8 cellular contexts compared by ENCODE assay signal in genomic region chr6:136822379-136823127, GRCh38. TPM values are rescaled to one million over a fixed set of nuclear protein-coding genes. Genes with fewer than 3 reads are reported as not detected.
DNase-seq lines count a peak whose midpoint lies in the region; ATAC-seq and TF ChIP-seq lines count a peak whose summit lies in the region.

A gene with protein sequence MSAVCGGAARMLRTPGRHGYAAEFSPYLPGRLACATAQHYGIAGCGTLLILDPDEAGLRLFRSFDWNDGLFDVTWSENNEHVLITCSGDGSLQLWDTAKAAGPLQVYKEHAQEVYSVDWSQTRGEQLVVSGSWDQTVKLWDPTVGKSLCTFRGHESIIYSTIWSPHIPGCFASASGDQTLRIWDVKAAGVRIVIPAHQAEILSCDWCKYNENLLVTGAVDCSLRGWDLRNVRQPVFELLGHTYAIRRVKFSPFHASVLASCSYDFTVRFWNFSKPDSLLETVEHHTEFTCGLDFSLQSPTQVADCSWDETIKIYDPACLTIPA (plus strand): TSS chr6:136822592. CDS start chr6:136822666, 74 bp downstream.

- no peaks in the 10 kb centered on the region for H4K20me1 ChIP-seq in GM23338 (replicated peaks; ENCODE audit: insufficient read depth)

- peaks cover 8% of the 10 kb centered on the region; the same call in 1 of the 2 replicates for H3K79me2 ChIP-seq in GM23338 (replicated peaks; ENCODE audit: insufficient read depth)

- no peaks in the 10 kb centered on the region; the same call in 2 of the 3 replicates for H3K4me1 Mint-ChIP-seq in GM23338
- peaks cover 11% of the 10 kb centered on the region for H3K4me1 Mint-ChIP-seq in activated T-helper 2 cell treated with anti-CD3 and anti-CD28 coated beads, Interferon-gamma antibody, Interleukin-2, Interleukin-4, amounts not matched to agents 10 μg/mL and 5 μg/mL and 100 μg/mL, durations not matched to agents 14 hours and 24 hours and 36 hours (ENCODE audit: low read depth)
- peaks cover 14 to 51% (median 35%) of the 10 kb centered on the region in 4 donors for H3K4me1 Mint-ChIP-seq in naive thymus-derived CD8-positive, alpha-beta T cell
- peaks cover 17 to 52% of the 10 kb centered on the region in 2 donors for H3K4me1 Mint-ChIP-seq in stimulated activated naive B cell treated with anti-CD40 and anti-IgM and Interleukin-4, amounts not matched to agents 10 μg/mL and 1 μg/mL and 100 μg/mL, for 72 hours

- H3K27me3 ChIP-seq in GM23338 (ENCODE audit: insufficient read depth): 0 out of 2 replicates have a peak, but pooled peaks cover 5% of the 10 kb centered on the region

- H3F3A ChIP-seq in GM23338 (replicated peaks; ENCODE audit: low read depth): peaks cover 5% of the 10 kb centered on the region; the same call in 1 of the 2 replicates

- POLR2A ChIA-PET in naive thymus-derived CD8-positive, alpha-beta T cell (lab: Charles Lee): interaction anchor here (0.6 to 2.5 kb wide), 7 partner anchors 28 to 533 kb away, joined by 3 to 35 read pairs (median 5); partner anchors contain the start of genes BCLAF1 and MAP3K5

- intact Hi-C loops in activated T-helper 2 cell treated with anti-CD3 and anti-CD28 coated beads, Interferon-gamma antibody, Interleukin-2, Interleukin-4, amounts not matched to agents 10 μg/mL and 5 μg/mL and 100 μg/mL, durations not matched to agents 14 hours and 24 hours and 36 hours (cut with micrococcal nuclease): loop anchor here (1.0 to 5.0 kb wide), 4 partner anchors 30 to 228 kb away; partner anchors contain the start of genes MAP3K5 and SLC35D3

- no peaks in the 10 kb centered on the region for H3K9me3 Mint-ChIP-seq in GM23338
- H3K9me3 Mint-ChIP-seq in activated T-helper 2 cell treated with anti-CD3 and anti-CD28 coated beads, Interferon-gamma antibody, Interleukin-2, Interleukin-4, amounts not matched to agents 10 μg/mL and 5 μg/mL and 100 μg/mL, durations not matched to agents 14 hours and 24 hours and 36 hours: no peaks in the 10 kb centered on the region
- H3K9me3 Mint-ChIP-seq in naive thymus-derived CD8-positive, alpha-beta T cell: no peaks in the 10 kb centered on the region
- H3K9me3 Mint-ChIP-seq in stimulated activated naive B cell treated with anti-CD40 and anti-IgM and Interleukin-4, amounts not matched to agents 10 μg/mL and 1 μg/mL and 100 μg/mL, for 72 hours: no peaks in the 10 kb centered on the region

- ATAC-seq in GM23338: peak; percentile 96
- peak; percentile 92 to 94 for ATAC-seq in naive thymus-derived CD8-positive, alpha-beta T cell
- peak; percentile 94 to 95 for ATAC-seq in stimulated activated naive B cell treated with anti-CD40 and anti-IgM and Interleukin-4, amounts not matched to agents 10 μg/mL and 1 μg/mL and 100 μg/mL, for 72 hours (replicated peaks)

- H3K4me3 Mint-ChIP-seq in GM23338: peak within 1 kb of the TSS; percentile 90
- H3K4me3 Mint-ChIP-seq in activated T-helper 2 cell treated with anti-CD3 and anti-CD28 coated beads, Interferon-gamma antibody, Interleukin-2, Interleukin-4, amounts not matched to agents 10 μg/mL and 5 μg/mL and 100 μg/mL, durations not matched to agents 14 hours and 24 hours and 36 hours (ENCODE audit: low read depth): peak within 1 kb of the TSS; percentile 89
- H3K4me3 Mint-ChIP-seq in naive thymus-derived CD8-positive, alpha-beta T cell: peak within 1 kb of the TSS; percentile 88 to 99 (median 94)
- peak within 1 kb of the TSS; percentile 91 to 98 for H3K4me3 Mint-ChIP-seq in stimulated activated naive B cell treated with anti-CD40 and anti-IgM and Interleukin-4, amounts not matched to agents 10 μg/mL and 1 μg/mL and 100 μg/mL, for 72 hours

- peak; percentile 54 to 66 for TF ChIP-seq CTCF in GM23338 (conservative IDR thresholded peaks at IDR 0.05; ENCODE audit: low read depth in 2 of 2)

- H3K4me3 ChIP-seq in GM23338: peak within 1 kb of the TSS; percentile 65

- peak within 1 kb of the TSS; percentile 93 for H2AFZ ChIP-seq in GM23338

- H3K27me3 Mint-ChIP-seq in GM23338 (ENCODE audit: insufficient read depth, low read depth, poor library complexity): peaks cover 4% of the 10 kb centered on the region
- peaks cover 11% of the 10 kb centered on the region for H3K27me3 Mint-ChIP-seq in activated T-helper 2 cell treated with anti-CD3 and anti-CD28 coated beads, Interferon-gamma antibody, Interleukin-2, Interleukin-4, amounts not matched to agents 10 μg/mL and 5 μg/mL and 100 μg/mL, durations not matched to agents 14 hours and 24 hours and 36 hours (ENCODE audit: low read depth)
- peaks cover 0 to 3% (median under 1%) of the 10 kb centered on the region in 5 donors for H3K27me3 Mint-ChIP-seq in naive thymus-derived CD8-positive, alpha-beta T cell
- peaks cover 0 to 6% of the 10 kb centered on the region in 2 donors for H3K27me3 Mint-ChIP-seq in stimulated activated naive B cell treated with anti-CD40 and anti-IgM and Interleukin-4, amounts not matched to agents 10 μg/mL and 1 μg/mL and 100 μg/mL, for 72 hours

- peak; percentile 90 for DNase-seq in ELF-1 (ENCODE audit: low read depth, low spot score)
- peak; percentile 95 for DNase-seq in GM23338 (ENCODE audit: low spot score)
- DNase-seq in Kasumi-1 (lab: John Stamatoyannopoulos, UW): peak; percentile 86 to 90
- peak; percentile 91 for DNase-seq in RPMI7951 (ENCODE audit: low read depth)
- peak; percentile 87 for DNase-seq in activated T-helper 2 cell treated with anti-CD3 and anti-CD28 coated beads, Interferon-gamma antibody, Interleukin-2, Interleukin-4, amounts not matched to agents 10 μg/mL and 5 μg/mL and 100 μg/mL, durations not matched to agents 14 hours and 24 hours and 36 hours (ENCODE audit: low spot score)
- peak; percentile 93 for DNase-seq in fibroblast of peridontal ligament (ENCODE audit: extremely low read depth)
- peak; percentile 76 to 96 (median 88) for DNase-seq in naive thymus-derived CD8-positive, alpha-beta T cell
- DNase-seq in stimulated activated naive B cell treated with anti-CD40 and anti-IgM and Interleukin-4, amounts not matched to agents 10 μg/mL and 1 μg/mL and 100 μg/mL, for 72 hours: peak; percentile 88

- H3K27ac Mint-ChIP-seq in GM23338: peak within 1 kb of the TSS; percentile 96
- H3K27ac Mint-ChIP-seq in activated T-helper 2 cell treated with anti-CD3 and anti-CD28 coated beads, Interferon-gamma antibody, Interleukin-2, Interleukin-4, amounts not matched to agents 10 μg/mL and 5 μg/mL and 100 μg/mL, durations not matched to agents 14 hours and 24 hours and 36 hours: peak within 1 kb of the TSS; percentile 85
- peak within 1 kb of the TSS; percentile 90 to 100 (median 97) for H3K27ac Mint-ChIP-seq in naive thymus-derived CD8-positive, alpha-beta T cell
- H3K27ac Mint-ChIP-seq in stimulated activated naive B cell treated with anti-CD40 and anti-IgM and Interleukin-4, amounts not matched to agents 10 μg/mL and 1 μg/mL and 100 μg/mL, for 72 hours: peak within 1 kb of the TSS; percentile 98

- H3K9me2 ChIP-seq in GM23338 (ENCODE audit: insufficient read depth): 0 out of 2 replicates have a peak, but pooled peaks cover 3% of the 10 kb centered on the region

- peak within 1 kb of the TSS; percentile 70 for H3K27ac ChIP-seq in GM23338 (ENCODE audit: low read depth)

- H3K4me1 ChIP-seq in GM23338 (ENCODE audit: insufficient read depth): peaks cover 7% of the 10 kb centered on the region

- H3K36me3 ChIP-seq in GM23338 (ENCODE audit: insufficient read depth): no peaks in the 10 kb centered on the region

- H3K4me2 ChIP-seq in GM23338: peak within 1 kb of the TSS; percentile 88

- H3K36me3 Mint-ChIP-seq in GM23338 (ENCODE audit: low read depth): peaks cover 33% of the 10 kb centered on the region
- peaks cover 30% of the 10 kb centered on the region for H3K36me3 Mint-ChIP-seq in activated T-helper 2 cell treated with anti-CD3 and anti-CD28 coated beads, Interferon-gamma antibody, Interleukin-2, Interleukin-4, amounts not matched to agents 10 μg/mL and 5 μg/mL and 100 μg/mL, durations not matched to agents 14 hours and 24 hours and 36 hours (ENCODE audit: low read depth)
- H3K36me3 Mint-ChIP-seq in naive thymus-derived CD8-positive, alpha-beta T cell: peaks cover 11 to 19% (median 14%) of the 10 kb centered on the region in 3 donors
- H3K36me3 Mint-ChIP-seq in stimulated activated naive B cell treated with anti-CD40 and anti-IgM and Interleukin-4, amounts not matched to agents 10 μg/mL and 1 μg/mL and 100 μg/mL, for 72 hours: peaks cover 18 to 25% of the 10 kb centered on the region in 2 donors

TF ChIP-seq in GM23338, 12 proteins besides CTCF, POLR2A, EP300 and RAD21 (continues in another document):
- no peak for TF ChIP-seq ZNF114 (CRISPR knock-in tag; IDR thresholded peaks at IDR 0.05)
- peak; percentile 85 for TF ChIP-seq POLR2AphosphoS5 (IDR thresholded peaks at IDR 0.05; ENCODE audit: low read depth)
- no peak for TF ChIP-seq NANOG (IDR thresholded peaks at IDR 0.05; ENCODE audit: borderline replicate concordance)
- no peak for TF ChIP-seq ZNF331 (CRISPR knock-in tag; IDR thresholded peaks at IDR 0.05; ENCODE audit: low read depth)
- no peak for TF ChIP-seq JUNB (IDR thresholded peaks at IDR 0.05; ENCODE audit: unreplicated experiment)

RNA-seq across cellular contexts. Expression of the gene that starts here (rescaled TPM):
- 13.5 and 24.1 TPM in 2 replicates for total RNA-seq in GM23338 (2014; rRNA removed; shearing (Covaris generic))
- 11.8 and 12.4 TPM in 2 replicates for polyA plus RNA-seq in GM23338 (2016; fragmentation: Nextera tagmentation; extraction: Ambion mirVana)
- total RNA-seq in RPMI7951 (2014; rRNA removed; shearing (Covaris generic)): 9.7 and 17.1 TPM in 2 replicates
- 4.1 and 4.2 TPM in 2 replicates for total RNA-seq in activated T-helper 2 cell treated with anti-CD3 and anti-CD28 coated beads, Interferon-gamma antibody, Interleukin-2, Interleukin-4, amounts not matched to agents 10 μg/mL and 5 μg/mL and 100 μg/mL, durations not matched to agents 14 hours and 24 hours and 36 hours
- 1 to 10 TPM; 5.8 to 6.9 TPM for total RNA-seq in naive thymus-derived CD8-positive, alpha-beta T cell
- polyA plus RNA-seq in naive thymus-derived CD8-positive, alpha-beta T cell: 1 to 10 TPM; 3.0 to 4.6 (median 4.2) TPM

Comparison
In these comparisons a context has a peak if more than half of its experiments do, and no peak if none do; other contexts are left out.
1. Peak in every context shown above with its lines: DNase-seq, ATAC-seq, H3K4me3 ChIP-seq and H3K27ac ChIP-seq.